8 cellular contexts compared by ENCODE assay signal in the genomic region with DNA sequence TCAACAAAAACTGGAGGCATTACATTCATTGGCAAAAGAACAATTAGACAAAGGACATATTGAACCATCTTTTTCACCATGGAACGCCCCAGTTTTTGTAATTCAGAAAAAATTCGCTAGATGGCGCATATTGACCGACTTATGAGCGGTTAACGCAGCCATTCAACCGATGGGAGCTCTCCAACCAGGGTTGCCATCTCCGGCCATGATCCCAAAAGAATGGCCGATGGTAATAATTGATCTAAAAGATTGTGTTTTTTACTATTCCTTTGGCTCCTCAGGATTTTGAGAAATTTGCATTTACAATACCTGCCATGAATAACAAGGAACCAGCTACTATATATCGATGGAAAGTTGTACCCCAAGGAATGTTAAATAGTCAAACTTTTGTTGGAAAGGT. TPM values are rescaled to one million over a fixed set of nuclear protein-coding genes. Genes with fewer than 3 reads are reported as not detected.
DNase-seq lines count a peak whose midpoint lies in the region; ATAC-seq and TF ChIP-seq lines count a peak whose summit lies in the region.

No MANE protein-coding gene starts in this region.

- ATAC-seq in Right ventricle myocardium inferior (peak; percentile 48), HG02970 (IDR thresholded peaks at IDR 0.05; ENCODE audit: low FRiP score, unreplicated experiment) (no peak), GM21390 (IDR thresholded peaks at IDR 0.05; ENCODE audit: unreplicated experiment) (no peak)

- H3K27me3 Mint-ChIP-seq in activated naive CD8-positive, alpha-beta T cell, result peaks cover 43% of the 10 kb centered on the region

- no peaks in the 10 kb centered on the region for H3K9me3 ChIP-seq in prostate gland

- no peak for TF ChIP-seq POLR2A in prostate gland (IDR thresholded peaks at IDR 0.05)

- no peaks in the 10 kb centered on the region for H3K4me1 ChIP-seq in prostate gland (replicated peaks)

- H3K4me1 Mint-ChIP-seq in activated naive CD8-positive, alpha-beta T cell (ENCODE audit: low read depth), result peaks cover 4% of the 10 kb centered on the region

- no peaks in the 10 kb centered on the region for H3K27me3 ChIP-seq in prostate gland (replicated peaks; ENCODE audit: insufficient read depth)

- intact Hi-C loops in Right ventricle myocardium inferior (cut with DNase I) (loop anchor here (2.0 kb wide), 1 partner anchor 59 kb away; a partner anchor contains a TSS), prostate gland (cut with DNase I) (no loop called here)

- 6% methylated on average over 10 of the region's 10 CpGs for whole genome bisulfite sequencing in prostate gland

- no peaks in the 10 kb centered on the region for H3K36me3 ChIP-seq in prostate gland

- peak overlapping the region; percentile 92 to 95 for H3K27ac ChIP-seq in prostate gland

- no peak overlapping the region for H3K4me3 Mint-ChIP-seq in activated naive CD8-positive, alpha-beta T cell

- H3K4me3 ChIP-seq in Jurkat, Clone E6-1 (ENCODE audit: low read length), result no peak overlapping the region
- H3K4me3 ChIP-seq in prostate gland, result peak overlapping the region in 1 of 2 donors; percentile 39

- DNase-seq in DMS114 treated with DMSO at 0.1 percent for 48 hours (lab: John Stamatoyannopoulos, UW; ENCODE audit: unreplicated experiment) (peak; percentile 59), RPMI7951 (ENCODE audit: low read depth) (peak; percentile 61), Right ventricle myocardium inferior (ENCODE audit: missing footprints) (no peak), prostate gland (ENCODE audit: low spot score) (peak; percentile 84)
- peak; percentile 65 for DNase-seq in Jurkat, Clone E6-1 (ENCODE audit: low read depth, low spot score)

- H3K36me3 Mint-ChIP-seq in activated naive CD8-positive, alpha-beta T cell, result no peaks in the 10 kb centered on the region

- no peaks in the 10 kb centered on the region for H3K9me3 Mint-ChIP-seq in activated naive CD8-positive, alpha-beta T cell (ENCODE audit: low read depth)

- H3K27ac Mint-ChIP-seq in activated naive CD8-positive, alpha-beta T cell, result peak overlapping the region; percentile 28

- TF ChIP-seq CTCF in prostate gland (IDR thresholded peaks at IDR 0.05), result peak; percentile 66 to 95 (median 82)

RNA-seq across cellular contexts. Expression of a gene that starts 21.4 kb away (rescaled TPM):
- not detected for polyA plus RNA-seq in Jurkat, Clone E6-1 (2012; ENCODE audit: insufficient read depth, insufficient read length)
- total RNA-seq in RPMI7951 (2014; rRNA removed; shearing (Covaris generic)), result not detected in 2 replicates
- 0.16 TPM for total RNA-seq in Right ventricle myocardium inferior
- 100 to 1,000 TPM in 1 of 2 donors, 10 to 100 TPM in 1; 52.1 to 108 TPM for total RNA-seq in prostate gland

RNA-seq across cellular contexts. Expression of a gene that starts 27.2 kb away (rescaled TPM):
- 1.7 TPM for polyA plus RNA-seq in Jurkat, Clone E6-1 (2012; ENCODE audit: insufficient read depth, insufficient read length)
- total RNA-seq in RPMI7951 (2014; rRNA removed; shearing (Covaris generic)), result not detected in 2 replicates
- total RNA-seq in Right ventricle myocardium inferior (not detected), prostate gland (under 1 TPM; 0.18 to 0.40 TPM)

RNA-seq across cellular contexts. Expression of a gene that starts 57.9 kb away (rescaled TPM):
- 1.6 TPM for polyA plus RNA-seq in Jurkat, Clone E6-1 (2012; ENCODE audit: insufficient read depth, insufficient read length)
- not detected in 2 replicates for total RNA-seq in RPMI7951 (2014; rRNA removed; shearing (Covaris generic))
- total RNA-seq in Right ventricle myocardium inferior, result 0.35 TPM
- 1 to 10 TPM in 1 of 2 donors, not detected in 1; 1.8 TPM for total RNA-seq in prostate gland

RNA-seq across cellular contexts. Expression of a gene that starts 58.0 kb away (rescaled TPM):
- 0.38 TPM for polyA plus RNA-seq in Jurkat, Clone E6-1 (2012; ENCODE audit: insufficient read depth, insufficient read length)
- 0.12 TPM in 1 of 2 replicates, not detected in the other for total RNA-seq in RPMI7951 (2014; rRNA removed; shearing (Covaris generic))
- total RNA-seq in Right ventricle myocardium inferior, result not detected
- 1 to 10 TPM in 1 of 2 donors, not detected in 1; 2.4 TPM for total RNA-seq in prostate gland

Comparison
In these comparisons a context has a peak if more than half of its experiments do, and no peak if none do; other contexts are left out.
1. RNA of a gene that starts 21.4 kb away (total RNA-seq): 52.1 to 108 TPM in prostate gland; 0.16 TPM in Right ventricle myocardium inferior (single experiment) and not detected in RPMI7951; every median in the first group is over 10 times any median in the second.